ENCODE assay signal across 8 cellular contexts in genomic region chr19:16111909-16112752, GRCh38. TPM values are rescaled to one million over a fixed set of nuclear protein-coding genes. Genes with fewer than 3 reads are reported as not detected.
A peak's percentile ranks its signal among the peaks of the same experiment; 100 is the strongest.
DNase-seq lines count a peak whose midpoint lies in the region; ATAC-seq and TF ChIP-seq lines count a peak whose summit lies in the region.

No MANE protein-coding gene starts in this region.

- peak overlapping the region; percentile 99 for H3K4me3 Mint-ChIP-seq in activated CD4-positive, alpha-beta memory T cell treated with anti-CD3 and anti-CD28 coated beads, Interleukin-2, amount 10 ng/mL, durations not matched to agents 7 days and 5 days
- peak overlapping the region; percentile 99 to 100 for H3K4me3 Mint-ChIP-seq in stimulated activated naive B cell treated with anti-CD40 and anti-IgM and Interleukin-4, amounts not matched to agents 10 μg/mL and 1 μg/mL and 100 μg/mL, for 72 hours

- 5% methylated on average over 32 of the region's 37 CpGs for WGBS in hepatocyte (ENCODE audit: low lambda C conversion rate, missing lambda C conversion rate)

- TF ChIP-seq CTCF in hepatocyte (IDR thresholded peaks at IDR 0.05; ENCODE audit: poor library complexity) = no peak

- H3K9me3 ChIP-seq in HAP-1 (no peaks in the 10 kb centered on the region), hepatocyte (ENCODE audit: low read depth) (no peaks in the 10 kb centered on the region)

- no peaks in the 10 kb centered on the region for H3K9me2 ChIP-seq in hepatocyte (replicated peaks; ENCODE audit: insufficient read depth)

- peak overlapping the region; percentile 95 for H3K4me2 ChIP-seq in hepatocyte

- H3K27me3 ChIP-seq in HAP-1 (ENCODE audit: low read depth) (no peaks in the 10 kb centered on the region), hepatocyte (no peaks in the 10 kb centered on the region)

- H3K27ac ChIP-seq in hepatocyte = peak overlapping the region; percentile 84

- peak overlapping the region; percentile 99 for H3K4me3 ChIP-seq in HAP-1
- peak overlapping the region; percentile 59 for H3K4me3 ChIP-seq in hepatocyte

- H2AFZ ChIP-seq in hepatocyte = peak overlapping the region; percentile 24

- no peaks in the 10 kb centered on the region for H3K9me3 Mint-ChIP-seq in activated CD4-positive, alpha-beta memory T cell treated with anti-CD3 and anti-CD28 coated beads, Interleukin-2, amount 10 ng/mL, durations not matched to agents 7 days and 5 days
- no peaks in the 10 kb centered on the region for H3K9me3 Mint-ChIP-seq in stimulated activated naive B cell treated with anti-CD40 and anti-IgM and Interleukin-4, amounts not matched to agents 10 μg/mL and 1 μg/mL and 100 μg/mL, for 72 hours

- in situ Hi-C loops in HAP-1 (cut with MboI; ENCODE audit: low sequenced_read_pairs) = no loop called here

- H3K27me3 Mint-ChIP-seq in activated CD4-positive, alpha-beta memory T cell treated with anti-CD3 and anti-CD28 coated beads, Interleukin-2, amount 10 ng/mL, durations not matched to agents 7 days and 5 days = no peaks in the 10 kb centered on the region
- H3K27me3 Mint-ChIP-seq in stimulated activated naive B cell treated with anti-CD40 and anti-IgM and Interleukin-4, amounts not matched to agents 10 μg/mL and 1 μg/mL and 100 μg/mL, for 72 hours = no peaks in the 10 kb centered on the region

- peaks cover 15% of the 10 kb centered on the region for H3K36me3 ChIP-seq in HAP-1 (replicated peaks)
- no peaks in the 10 kb centered on the region for H3K36me3 ChIP-seq in hepatocyte (replicated peaks; ENCODE audit: insufficient read depth, low read depth)

- peaks cover 9% of the 10 kb centered on the region for H4K20me1 ChIP-seq in hepatocyte (ENCODE audit: insufficient read depth, poor library complexity, severe bottlenecking)

- ATAC-seq in stimulated activated naive B cell treated with anti-CD40 and anti-IgM and Interleukin-4, amounts not matched to agents 10 μg/mL and 1 μg/mL and 100 μg/mL, for 72 hours (replicated peaks) = peak in 1 of 2 donors; percentile 0
- no peak for ATAC-seq in HG03108 (IDR thresholded peaks at IDR 0.05; ENCODE audit: unreplicated experiment)

- peak overlapping the region; percentile 96 for H3K27ac Mint-ChIP-seq in activated CD4-positive, alpha-beta memory T cell treated with anti-CD3 and anti-CD28 coated beads, Interleukin-2, amount 10 ng/mL, durations not matched to agents 7 days and 5 days
- peak overlapping the region; percentile 99 for H3K27ac Mint-ChIP-seq in stimulated activated naive B cell treated with anti-CD40 and anti-IgM and Interleukin-4, amounts not matched to agents 10 μg/mL and 1 μg/mL and 100 μg/mL, for 72 hours

- H3K4me1 ChIP-seq in HAP-1 (peaks cover 16% of the 10 kb centered on the region), hepatocyte (ENCODE audit: insufficient read depth) (peaks cover 12% of the 10 kb centered on the region)

- H3K4me1 Mint-ChIP-seq in activated CD4-positive, alpha-beta memory T cell treated with anti-CD3 and anti-CD28 coated beads, Interleukin-2, amount 10 ng/mL, durations not matched to agents 7 days and 5 days = peaks cover 50% of the 10 kb centered on the region
- H3K4me1 Mint-ChIP-seq in stimulated activated naive B cell treated with anti-CD40 and anti-IgM and Interleukin-4, amounts not matched to agents 10 μg/mL and 1 μg/mL and 100 μg/mL, for 72 hours = peaks cover 34 to 51% of the 10 kb centered on the region in 2 donors

- POLR2A ChIA-PET in activated CD4-positive, alpha-beta memory T cell treated with anti-CD3 and anti-CD28 coated beads, Interleukin-2, amount 10 ng/mL, durations not matched to agents 7 days and 5 days (lab: Charles Lee) = interaction anchor here (0.9 to 10.6 kb wide), 17 partner anchors 8 to 733 kb away, joined by 3 to 86 read pairs (median 6); partner anchors contain the start of genes FAM32A, HSH2D, KLF2 and TPM4

- H3K36me3 Mint-ChIP-seq in activated CD4-positive, alpha-beta memory T cell treated with anti-CD3 and anti-CD28 coated beads, Interleukin-2, amount 10 ng/mL, durations not matched to agents 7 days and 5 days (ENCODE audit: low read depth) = peaks cover 33% of the 10 kb centered on the region
- H3K36me3 Mint-ChIP-seq in stimulated activated naive B cell treated with anti-CD40 and anti-IgM and Interleukin-4, amounts not matched to agents 10 μg/mL and 1 μg/mL and 100 μg/mL, for 72 hours = peaks cover 30 to 47% of the 10 kb centered on the region in 2 donors

- H3K79me2 ChIP-seq in hepatocyte = peaks cover 50% of the 10 kb centered on the region

- DNase-seq in HAP-1 (ENCODE audit: low spot score in 2 of 2) (no peak), hepatocyte (ENCODE audit: low spot score) (no peak), foreskin melanocyte (no peak), H4 (ENCODE audit: low spot score) (no peak)
- no peak for DNase-seq in activated CD4-positive, alpha-beta memory T cell treated with anti-CD3 and anti-CD28 coated beads, Interleukin-2, amount 10 ng/mL, durations not matched to agents 7 days and 5 days
- no peak for DNase-seq in stimulated activated naive B cell treated with anti-CD40 and anti-IgM and Interleukin-4, amounts not matched to agents 10 μg/mL and 1 μg/mL and 100 μg/mL, for 72 hours
- DNase-seq in stimulated activated CD4-positive, alpha-beta T cell treated with anti-CD3 and anti-CD28 coated beads, Interleukin-2, amount 100 ng/mL, for 48 hours = no peak

- CTCF ChIA-PET in activated CD4-positive, alpha-beta memory T cell treated with anti-CD3 and anti-CD28 coated beads, Interleukin-2, amount 10 ng/mL, durations not matched to agents 7 days and 5 days (lab: Charles Lee) = interaction anchor here (1.1 to 3.1 kb wide), 11 partner anchors 13 to 73 kb away, joined by 3 to 18 read pairs (median 5); partner anchors contain the start of genes FAM32A, HSH2D and TPM4

RNA-seq across cellular contexts. Expression of gene RAB8A, which starts 0.4 kb away (rescaled TPM):
- total RNA-seq in activated CD4-positive, alpha-beta memory T cell treated with anti-CD3 and anti-CD28 coated beads, Interleukin-2, amount 10 ng/mL, durations not matched to agents 7 days and 5 days = 100 to 1,000 TPM; 141 to 147 TPM
- total RNA-seq in hepatocyte = 60.2 and 77.0 TPM in 2 replicates
- 84.4 and 89.5 TPM in 2 replicates for polyA plus RNA-seq in hepatocyte
- total RNA-seq in H4 (2014; rRNA removed; shearing (Covaris generic)) = 134 and 136 TPM in 2 replicates

RNA-seq across cellular contexts. Expression of gene HSH2D, which starts 31.4 kb away (rescaled TPM):
- 100 to 1,000 TPM; 101 to 110 TPM for total RNA-seq in activated CD4-positive, alpha-beta memory T cell treated with anti-CD3 and anti-CD28 coated beads, Interleukin-2, amount 10 ng/mL, durations not matched to agents 7 days and 5 days
- total RNA-seq in hepatocyte = 4.0 and 6.1 TPM in 2 replicates
- polyA plus RNA-seq in hepatocyte = 3.5 and 3.7 TPM in 2 replicates
- not detected in 2 replicates for total RNA-seq in H4 (2014; rRNA removed; shearing (Covaris generic))

RNA-seq across cellular contexts. Expression of gene TPM4, which starts 35.8 kb away (rescaled TPM):
- total RNA-seq in activated CD4-positive, alpha-beta memory T cell treated with anti-CD3 and anti-CD28 coated beads, Interleukin-2, amount 10 ng/mL, durations not matched to agents 7 days and 5 days = 100 to 1,000 TPM; 592 to 611 TPM
- 405 and 417 TPM in 2 replicates for total RNA-seq in hepatocyte
- 337 and 344 TPM in 2 replicates for polyA plus RNA-seq in hepatocyte
- 975 and 1,019 TPM in 2 replicates for total RNA-seq in H4 (2014; rRNA removed; shearing (Covaris generic))

Comparison
In these comparisons a context has a peak if more than half of its experiments do, and no peak if none do; other contexts are left out.
1. RNA of gene HSH2D, which starts 31.4 kb away (total RNA-seq): 101 to 110 TPM in activated CD4-positive, alpha-beta memory T cell treated with anti-CD3 and anti-CD28 coated beads, Interleukin-2, amount 10 ng/mL, durations not matched to agents 7 days and 5 days; 4.0 to 6.1 TPM in hepatocyte and not detected in H4; every median in the first group is over 10 times any median in the second.